Comparison of ENCODE assay signal across 20 cellular contexts in the genomic region with DNA sequence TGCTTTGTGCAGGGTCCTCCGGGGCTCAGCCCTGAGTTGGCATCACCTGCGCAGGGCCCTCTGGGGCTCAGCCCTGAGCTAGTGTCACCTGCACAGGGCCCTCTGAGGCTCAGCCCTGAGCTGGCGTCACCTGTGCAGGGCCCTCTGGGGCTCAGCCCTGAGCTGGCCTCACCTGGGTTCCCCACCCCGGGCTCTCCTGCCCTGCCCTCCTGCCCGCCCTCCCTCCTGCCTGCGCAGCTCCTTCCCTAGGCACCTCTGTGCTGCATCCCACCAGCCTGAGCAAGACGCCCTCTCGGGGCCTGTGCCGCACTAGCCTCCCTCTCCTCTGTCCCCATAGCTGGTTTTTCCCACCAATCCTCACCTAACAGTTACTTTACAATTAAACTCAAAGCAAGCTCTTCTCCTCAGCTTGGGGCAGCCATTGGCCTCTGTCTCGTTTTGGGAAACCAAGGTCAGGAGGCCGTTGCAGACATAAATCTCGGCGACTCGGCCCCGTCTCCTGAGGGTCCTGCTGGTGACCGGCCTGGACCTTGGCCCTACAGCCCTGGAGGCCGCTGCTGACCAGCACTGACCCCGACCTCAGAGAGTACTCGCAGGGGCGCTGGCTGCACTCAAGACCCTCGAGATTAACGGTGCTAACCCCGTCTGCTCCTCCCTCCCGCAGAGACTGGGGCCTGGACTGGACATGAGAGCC. TPM values are rescaled to one million over a fixed set of nuclear protein-coding genes. Genes with fewer than 3 reads are reported as not detected.
DNase-seq lines count a peak whose midpoint lies in the region; ATAC-seq and TF ChIP-seq lines count a peak whose summit lies in the region.
"Had no signal": no experiment of that assay in that cellular context is flagged by ENCODE, and none has a peak within 500 bp of the region (broad histone marks: within the 10 kb centered on the region; RNA-seq: fewer than 3 reads in every experiment).

No MANE protein-coding gene starts in this region.

- peaks cover 2% of the 10 kb centered on the region for H3K36me3 Mint-ChIP-seq in activated naive CD4-positive, alpha-beta T cell treated with anti-CD3 and anti-CD28 coated beads, Interleukin-2, amount 10 ng/mL, durations not matched to agents 7 days and 5 days

- TF ChIP-seq CTCF in colonic mucosa (IDR thresholded peaks at IDR 0.05) = no peak
- TF ChIP-seq CTCF in lung (IDR thresholded peaks at IDR 0.05; ENCODE audit: control extremely low read depth, extremely low read depth) = no peak
- TF ChIP-seq CTCF in testis (IDR thresholded peaks at IDR 0.05) = no peak

- no peaks in the 10 kb centered on the region for H3K4me1 Mint-ChIP-seq in activated naive CD4-positive, alpha-beta T cell treated with anti-CD3 and anti-CD28 coated beads, Interleukin-2, amount 10 ng/mL, durations not matched to agents 7 days and 5 days
- H3K4me1 Mint-ChIP-seq: activated naive CD8-positive, alpha-beta T cell treated with anti-CD3 and anti-CD28 coated beads for 36 hours had no signal

- no peak overlapping the region for H3K9ac ChIP-seq in colonic mucosa (ENCODE audit: low read depth in 2 of 2, low read length in 2 of 2)
- H3K9ac ChIP-seq: parathyroid adenoma had no signal

- CTCF ChIA-PET in activated naive CD4-positive, alpha-beta T cell treated with anti-CD3 and anti-CD28 coated beads, Interleukin-2, amount 10 ng/mL, durations not matched to agents 7 days and 5 days (lab: Charles Lee) = no interaction called here

- H3K9me3 Mint-ChIP-seq in activated naive CD4-positive, alpha-beta T cell treated with anti-CD3 and anti-CD28 coated beads, Interleukin-2, amount 10 ng/mL, durations not matched to agents 7 days and 5 days = peaks cover 20% of the 10 kb centered on the region
- H3K9me3 Mint-ChIP-seq: CD4-positive, alpha-beta T cell had no signal

- intact Hi-C loops in colonic mucosa (cut with DNase I) = no loop called here
- intact Hi-C loops in testis (cut with DNase I; ENCODE audit: low total_unique reads) = no loop called here

- no peaks in the 10 kb centered on the region for H3K27me3 Mint-ChIP-seq in activated naive CD4-positive, alpha-beta T cell treated with anti-CD3 and anti-CD28 coated beads, Interleukin-2, amount 10 ng/mL, durations not matched to agents 7 days and 5 days
- H3K27me3 Mint-ChIP-seq: activated naive CD8-positive, alpha-beta T cell treated with anti-CD3 and anti-CD28 coated beads for 36 hours; CD4-positive, alpha-beta T cell; stimulated activated naive B cell treated with anti-CD40 and anti-IgM and Interleukin-4, amounts not matched to agents 10 μg/mL and 1 μg/mL and 100 μg/mL, for 72 hours; T-helper 17 cell had no signal

- H3K4me3 Mint-ChIP-seq in activated naive CD4-positive, alpha-beta T cell treated with anti-CD3 and anti-CD28 coated beads, Interleukin-2, amount 10 ng/mL, durations not matched to agents 7 days and 5 days = no peak overlapping the region
- H3K4me3 Mint-ChIP-seq: activated naive CD8-positive, alpha-beta T cell treated with anti-CD3 and anti-CD28 coated beads for 36 hours; CD4-positive, alpha-beta T cell; stimulated activated naive B cell treated with anti-CD40 and anti-IgM and Interleukin-4, amounts not matched to agents 10 μg/mL and 1 μg/mL and 100 μg/mL, for 72 hours had no signal

- no peaks in the 10 kb centered on the region for H3K9me3 ChIP-seq in colonic mucosa
- no peaks in the 10 kb centered on the region for H3K9me3 ChIP-seq in lung (ENCODE audit: control insufficient read depth in 2 of 2, insufficient read depth in 1 of 2, low read length in 1 of 2)
- H3K9me3 ChIP-seq in testis = no peaks in the 10 kb centered on the region
- H3K9me3 ChIP-seq: mucosa of descending colon had no signal

- DNase-seq in activated naive CD4-positive, alpha-beta T cell treated with anti-CD3 and anti-CD28 coated beads, Interleukin-2, amount 10 ng/mL, durations not matched to agents 7 days and 5 days = peak; percentile 8
- no peak for DNase-seq in activated naive CD4-positive, alpha-beta T cell treated with anti-CD3 and anti-CD28 coated beads, Interleukin-2, amount 50 U/mL, for 16 hours
- DNase-seq in colonic mucosa (peak; percentile 14), lung (ENCODE audit: low spot score) (peak; percentile 28), testis (peak; percentile 13), NCI-H774 (lab: John Stamatoyannopoulos, UW) (no peak)
- no peak for DNase-seq in activated effector memory CD4-positive, alpha-beta T cell treated with Interleukin-2 at 50 U/mL for 16 hours
- DNase-seq: activated CD4-positive, CD25-positive, alpha-beta regulatory T cell treated with anti-CD3 and anti-CD28 coated beads, Interleukin-2, amount 50 U/mL, for 72 hours; activated naive CD8-positive, alpha-beta T cell treated with anti-CD3 and anti-CD28 coated beads for 36 hours; DMS79 treated with DMSO at 0.1 percent for 48 hours; effector CD8-positive, alpha-beta T cell; hippocampal formation; KBM-7; NCI-H1092; stimulated activated naive B cell treated with anti-CD40 and anti-IgM and Interleukin-4, amounts not matched to agents 10 μg/mL and 1 μg/mL and 100 μg/mL, for 72 hours had no signal

- H3K36me3 ChIP-seq in colonic mucosa (no peaks in the 10 kb centered on the region), lung (ENCODE audit: control insufficient read depth in 2 of 2, insufficient read depth in 2 of 2, low read length in 2 of 2) (peaks cover 3 to 12% of the 10 kb centered on the region in 2 donors), testis (ENCODE audit: low read depth, missing control alignments) (no peaks in the 10 kb centered on the region)

- H3K27ac Mint-ChIP-seq in activated naive CD4-positive, alpha-beta T cell treated with anti-CD3 and anti-CD28 coated beads, Interleukin-2, amount 10 ng/mL, durations not matched to agents 7 days and 5 days = no peak overlapping the region
- H3K27ac Mint-ChIP-seq: activated naive CD8-positive, alpha-beta T cell treated with anti-CD3 and anti-CD28 coated beads for 36 hours; CD4-positive, alpha-beta T cell; stimulated activated naive B cell treated with anti-CD40 and anti-IgM and Interleukin-4, amounts not matched to agents 10 μg/mL and 1 μg/mL and 100 μg/mL, for 72 hours; T-helper 17 cell had no signal

- H3K4me3 ChIP-seq in colonic mucosa (no peak overlapping the region), lung (no peak overlapping the region), testis (no peak overlapping the region)
- H3K4me3 ChIP-seq: mucosa of descending colon had no signal

- 81 to 89% methylated on average over 24 of the region's 24 CpGs for WGBS in lung, 2 donors
- 74 to 83% methylated on average over 24 of the region's 24 CpGs for WGBS in testis, 2 donors

- no peaks in the 10 kb centered on the region for H3K4me1 ChIP-seq in colonic mucosa
- no peaks in the 10 kb centered on the region for H3K4me1 ChIP-seq in lung (ENCODE audit: control insufficient read depth in 2 of 2, insufficient read depth in 2 of 2, low read length in 2 of 2)
- H3K4me1 ChIP-seq in testis = no peaks in the 10 kb centered on the region
- H3K4me1 ChIP-seq: parathyroid adenoma had no signal

- TF ChIP-seq POLR2A in testis (IDR thresholded peaks at IDR 0.05) = no peak

- ATAC-seq in lung (ENCODE audit: insufficient read depth, low FRiP score) (no peak), GM21526 (IDR thresholded peaks at IDR 0.05; ENCODE audit: low FRiP score, unreplicated experiment) (no peak)
- ATAC-seq: mucosa of descending colon; stimulated activated naive B cell treated with anti-CD40 and anti-IgM and Interleukin-4, amounts not matched to agents 10 μg/mL and 1 μg/mL and 100 μg/mL, for 72 hours; T-helper 17 cell had no signal

- H3K27me3 ChIP-seq in colonic mucosa (no peaks in the 10 kb centered on the region), lung (ENCODE audit: control insufficient read depth, insufficient read depth) (no peaks in the 10 kb centered on the region), testis (no peaks in the 10 kb centered on the region)

- no peak overlapping the region for H3K27ac ChIP-seq in colonic mucosa
- H3K27ac ChIP-seq in lung (ENCODE audit: low read depth in 1 of 2, low read length in 1 of 2) = no peak overlapping the region
- peak overlapping the region in 1 of 2 donors; percentile 36 for H3K27ac ChIP-seq in testis
- H3K27ac ChIP-seq: parathyroid adenoma had no signal

RNA-seq across cellular contexts. Expression of a gene that starts 22.7 kb away (rescaled TPM):
- total RNA-seq in colonic mucosa (100 to 1,000 TPM in 1 of 2 donors, 10 to 100 TPM in 1; 39.8 to 131 TPM), lung (100 to 1,000 TPM; 224 to 399 TPM), testis (100 to 1,000 TPM; 166 to 178 TPM)
- polyA plus RNA-seq in lung (100 to 1,000 TPM; 107 to 120 TPM), testis (ENCODE audit: insufficient read depth, low read depth, low replicate concordance) (197 TPM)

Comparison
In these comparisons a context has a peak if more than half of its experiments do, and no peak if none do; other contexts are left out.
1. DNase-seq: peak in activated naive CD4-positive, alpha-beta T cell treated with anti-CD3 and anti-CD28 coated beads, Interleukin-2, amount 10 ng/mL, durations not matched to agents 7 days and 5 days (single experiment), colonic mucosa (single experiment), lung (single experiment) and testis (single experiment); none in activated naive CD4-positive, alpha-beta T cell treated with anti-CD3 and anti-CD28 coated beads, Interleukin-2, amount 50 U/mL, for 16 hours (single experiment), NCI-H774 (single experiment) and activated effector memory CD4-positive, alpha-beta T cell treated with Interleukin-2 at 50 U/mL for 16 hours (single experiment).